In genomic region chr22:38026130-38027111, GRCh38 we compare ENCODE assay signal across 1 cellular context.
TF ChIP-seq lines count a peak whose summit lies in the region.

No MANE protein-coding gene starts in this region.

TF ChIP-seq in SK-N-SH, 30 proteins besides CTCF, POLR2A, EP300 and RAD21 (continued from another document):
- no peak for TF ChIP-seq ZBTB33 (IDR thresholded peaks at IDR 0.05; ENCODE audit: borderline replicate concordance, low read depth)
- no peak for TF ChIP-seq GABPA (IDR thresholded peaks at IDR 0.05; ENCODE audit: low read depth)
- TF ChIP-seq NRF1 (IDR thresholded peaks at IDR 0.05; ENCODE audit: low read depth, low read length) = no peak
- TF ChIP-seq REST (IDR thresholded peaks at IDR 0.05; ENCODE audit: low read depth, low read length) = no peak
